Comparison of ENCODE assay signal across 1 cellular context in the genomic region with DNA sequence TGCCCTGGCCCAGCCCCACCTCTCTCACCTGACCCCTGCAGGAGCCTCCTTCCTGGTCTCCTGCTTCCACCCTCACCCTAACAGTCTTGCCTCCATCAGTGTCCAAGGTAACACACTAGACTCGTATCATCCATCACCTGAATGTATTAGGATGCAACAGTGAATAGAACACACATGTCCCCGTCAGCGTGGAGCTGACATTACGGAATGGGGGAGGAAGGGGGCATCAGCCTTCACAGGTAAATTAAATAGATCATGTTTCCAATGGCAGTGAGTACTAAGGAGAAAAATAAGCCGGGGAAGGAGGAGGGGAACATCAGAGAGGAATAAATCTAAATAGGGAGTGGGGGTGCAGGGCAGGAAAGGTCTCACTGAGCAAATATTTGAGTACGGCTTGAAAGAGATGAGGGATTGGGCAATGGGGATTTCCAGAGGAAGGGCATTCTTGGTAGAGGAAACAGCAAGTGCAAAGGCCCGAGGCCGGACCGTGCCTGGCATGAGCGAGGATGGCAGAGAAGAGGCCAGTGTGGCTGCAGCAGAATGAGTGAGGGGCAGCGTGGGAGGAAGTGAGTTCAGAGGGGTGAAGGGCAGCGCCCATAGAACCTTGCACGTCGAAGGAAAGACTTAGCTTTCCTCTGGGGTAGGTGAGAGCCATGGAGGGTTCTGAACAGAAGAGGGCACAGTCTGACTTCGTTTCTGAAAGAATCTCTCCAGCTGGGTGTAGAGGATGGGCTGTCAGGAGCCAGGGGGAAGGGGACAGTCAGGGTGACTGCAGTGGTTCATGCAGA.
TF ChIP-seq lines count a peak whose summit lies in the region.

No MANE protein-coding gene starts in this region.

TF ChIP-seq in HepG2, 621 proteins besides CTCF, POLR2A, EP300 and RAD21 (continued from another document and continues in another):
- TF ChIP-seq, protein P1, sequence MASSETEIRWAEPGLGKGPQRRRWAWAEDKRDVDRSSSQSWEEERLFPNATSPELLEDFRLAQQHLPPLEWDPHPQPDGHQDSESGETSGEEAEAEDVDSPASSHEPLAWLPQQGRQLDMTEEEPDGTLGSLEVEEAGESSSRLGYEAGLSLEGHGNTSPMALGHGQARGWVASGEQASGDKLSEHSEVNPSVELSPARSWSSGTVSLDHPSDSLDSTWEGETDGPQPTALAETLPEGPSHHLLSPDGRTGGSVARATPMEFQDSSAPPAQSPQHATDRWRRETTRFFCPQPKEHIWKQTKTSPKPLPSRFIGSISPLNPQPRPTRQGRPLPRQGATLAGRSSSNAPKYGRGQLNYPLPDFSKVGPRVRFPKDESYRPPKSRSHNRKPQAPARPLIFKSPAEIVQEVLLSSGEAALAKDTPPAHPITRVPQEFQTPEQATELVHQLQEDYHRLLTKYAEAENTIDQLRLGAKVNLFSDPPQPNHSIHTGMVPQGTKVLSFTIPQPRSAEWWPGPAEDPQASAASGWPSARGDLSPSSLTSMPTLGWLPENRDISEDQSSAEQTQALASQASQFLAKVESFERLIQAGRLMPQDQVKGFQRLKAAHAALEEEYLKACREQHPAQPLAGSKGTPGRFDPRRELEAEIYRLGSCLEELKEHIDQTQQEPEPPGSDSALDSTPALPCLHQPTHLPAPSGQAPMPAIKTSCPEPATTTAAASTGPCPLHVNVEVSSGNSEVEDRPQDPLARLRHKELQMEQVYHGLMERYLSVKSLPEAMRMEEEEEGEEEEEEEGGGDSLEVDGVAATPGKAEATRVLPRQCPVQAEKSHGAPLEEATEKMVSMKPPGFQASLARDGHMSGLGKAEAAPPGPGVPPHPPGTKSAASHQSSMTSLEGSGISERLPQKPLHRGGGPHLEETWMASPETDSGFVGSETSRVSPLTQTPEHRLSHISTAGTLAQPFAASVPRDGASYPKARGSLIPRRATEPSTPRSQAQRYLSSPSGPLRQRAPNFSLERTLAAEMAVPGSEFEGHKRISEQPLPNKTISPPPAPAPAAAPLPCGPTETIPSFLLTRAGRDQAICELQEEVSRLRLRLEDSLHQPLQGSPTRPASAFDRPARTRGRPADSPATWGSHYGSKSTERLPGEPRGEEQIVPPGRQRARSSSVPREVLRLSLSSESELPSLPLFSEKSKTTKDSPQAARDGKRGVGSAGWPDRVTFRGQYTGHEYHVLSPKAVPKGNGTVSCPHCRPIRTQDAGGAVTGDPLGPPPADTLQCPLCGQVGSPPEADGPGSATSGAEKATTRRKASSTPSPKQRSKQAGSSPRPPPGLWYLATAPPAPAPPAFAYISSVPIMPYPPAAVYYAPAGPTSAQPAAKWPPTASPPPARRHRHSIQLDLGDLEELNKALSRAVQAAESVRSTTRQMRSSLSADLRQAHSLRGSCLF (CRISPR knock-in tag; IDR thresholded peaks at IDR 0.05; ENCODE audit: borderline replicate concordance), result no peak
- no peak for TF ChIP-seq PAF1 (CRISPR knock-in tag; IDR thresholded peaks at IDR 0.05)
- TF ChIP-seq ZNF572 (CRISPR knock-in tag; IDR thresholded peaks at IDR 0.05), result peak; percentile 91; the same call in 1 of the 2 replicates
- TF ChIP-seq, protein P2, sequence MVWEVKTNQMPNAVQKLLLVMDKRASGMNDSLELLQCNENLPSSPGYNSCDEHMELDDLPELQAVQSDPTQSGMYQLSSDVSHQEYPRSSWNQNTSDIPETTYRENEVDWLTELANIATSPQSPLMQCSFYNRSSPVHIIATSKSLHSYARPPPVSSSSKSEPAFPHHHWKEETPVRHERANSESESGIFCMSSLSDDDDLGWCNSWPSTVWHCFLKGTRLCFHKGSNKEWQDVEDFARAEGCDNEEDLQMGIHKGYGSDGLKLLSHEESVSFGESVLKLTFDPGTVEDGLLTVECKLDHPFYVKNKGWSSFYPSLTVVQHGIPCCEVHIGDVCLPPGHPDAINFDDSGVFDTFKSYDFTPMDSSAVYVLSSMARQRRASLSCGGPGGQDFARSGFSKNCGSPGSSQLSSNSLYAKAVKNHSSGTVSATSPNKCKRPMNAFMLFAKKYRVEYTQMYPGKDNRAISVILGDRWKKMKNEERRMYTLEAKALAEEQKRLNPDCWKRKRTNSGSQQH (CRISPR knock-in tag; IDR thresholded peaks at IDR 0.05; ENCODE audit: low read depth), result peak; percentile 38
- no peak for TF ChIP-seq SNRNP70 (IDR thresholded peaks at IDR 0.05; ENCODE audit: low read depth, low read length)
- peak; percentile 52; the same call in 1 of the 2 replicates for TF ChIP-seq SIN3A (IDR thresholded peaks at IDR 0.05; ENCODE audit: borderline replicate concordance, low read depth, low read length)
- peak; percentile 96; the same call in 1 of the 2 replicates for TF ChIP-seq ZNF383 (CRISPR knock-in tag; IDR thresholded peaks at IDR 0.05; ENCODE audit: borderline replicate concordance)
- peak; percentile 93 for TF ChIP-seq ZFX (CRISPR knock-in tag; IDR thresholded peaks at IDR 0.05; ENCODE audit: low read depth)
- no peak for TF ChIP-seq ZNF567 (CRISPR knock-in tag; IDR thresholded peaks at IDR 0.05; ENCODE audit: borderline replicate concordance)
- TF ChIP-seq CEBPB (IDR thresholded peaks at IDR 0.05; ENCODE audit: borderline replicate concordance, low read depth, low read length), result peak; percentile 99
- no peak for TF ChIP-seq RFXANK (CRISPR knock-in tag; IDR thresholded peaks at IDR 0.05)
- peak; percentile 98 for TF ChIP-seq ETV5 (CRISPR knock-in tag; IDR thresholded peaks at IDR 0.05; ENCODE audit: borderline replicate concordance)
- peak; percentile 84; the same call in 1 of the 2 replicates for TF ChIP-seq CAMTA2 (CRISPR knock-in tag; IDR thresholded peaks at IDR 0.05; ENCODE audit: borderline replicate concordance)
- peak; percentile 96 for TF ChIP-seq ZSCAN25 (CRISPR knock-in tag; IDR thresholded peaks at IDR 0.05)
- no peak; the same call in 1 of the 2 replicates for TF ChIP-seq U2AF2 (IDR thresholded peaks at IDR 0.05; ENCODE audit: low read depth, low read length)
- TF ChIP-seq ZSCAN22 (CRISPR knock-in tag; IDR thresholded peaks at IDR 0.05), result peak; percentile 79; the same call in 1 of the 2 replicates
- TF ChIP-seq, protein P3, sequence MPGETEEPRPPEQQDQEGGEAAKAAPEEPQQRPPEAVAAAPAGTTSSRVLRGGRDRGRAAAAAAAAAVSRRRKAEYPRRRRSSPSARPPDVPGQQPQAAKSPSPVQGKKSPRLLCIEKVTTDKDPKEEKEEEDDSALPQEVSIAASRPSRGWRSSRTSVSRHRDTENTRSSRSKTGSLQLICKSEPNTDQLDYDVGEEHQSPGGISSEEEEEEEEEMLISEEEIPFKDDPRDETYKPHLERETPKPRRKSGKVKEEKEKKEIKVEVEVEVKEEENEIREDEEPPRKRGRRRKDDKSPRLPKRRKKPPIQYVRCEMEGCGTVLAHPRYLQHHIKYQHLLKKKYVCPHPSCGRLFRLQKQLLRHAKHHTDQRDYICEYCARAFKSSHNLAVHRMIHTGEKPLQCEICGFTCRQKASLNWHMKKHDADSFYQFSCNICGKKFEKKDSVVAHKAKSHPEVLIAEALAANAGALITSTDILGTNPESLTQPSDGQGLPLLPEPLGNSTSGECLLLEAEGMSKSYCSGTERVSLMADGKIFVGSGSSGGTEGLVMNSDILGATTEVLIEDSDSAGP (CRISPR knock-in tag; IDR thresholded peaks at IDR 0.05; ENCODE audit: borderline replicate concordance), result peak; percentile 70; the same call in 1 of the 2 replicates
- TF ChIP-seq DNMT3B (CRISPR knock-in tag; conservative IDR thresholded peaks at IDR 0.05), result peak; percentile 89; the same call in 1 of the 2 replicates
- 0 out of 2 replicates have a peak, but pooled peaks have one; percentile 90 for TF ChIP-seq NFIB (CRISPR knock-in tag; IDR thresholded peaks at IDR 0.05; ENCODE audit: borderline replicate concordance)
- TF ChIP-seq, protein P4, sequence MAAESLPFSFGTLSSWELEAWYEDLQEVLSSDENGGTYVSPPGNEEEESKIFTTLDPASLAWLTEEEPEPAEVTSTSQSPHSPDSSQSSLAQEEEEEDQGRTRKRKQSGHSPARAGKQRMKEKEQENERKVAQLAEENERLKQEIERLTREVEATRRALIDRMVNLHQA (CRISPR knock-in tag; IDR thresholded peaks at IDR 0.05), result peak; percentile 92
- peak; percentile 99 for TF ChIP-seq PITX1 (CRISPR knock-in tag; IDR thresholded peaks at IDR 0.05)
- TF ChIP-seq POGZ (CRISPR knock-in tag; IDR thresholded peaks at IDR 0.05), result peak; percentile 79
- no peak for TF ChIP-seq ZNF180 (CRISPR knock-in tag; IDR thresholded peaks at IDR 0.05; ENCODE audit: borderline replicate concordance, low read depth)
- TF ChIP-seq, protein P5, sequence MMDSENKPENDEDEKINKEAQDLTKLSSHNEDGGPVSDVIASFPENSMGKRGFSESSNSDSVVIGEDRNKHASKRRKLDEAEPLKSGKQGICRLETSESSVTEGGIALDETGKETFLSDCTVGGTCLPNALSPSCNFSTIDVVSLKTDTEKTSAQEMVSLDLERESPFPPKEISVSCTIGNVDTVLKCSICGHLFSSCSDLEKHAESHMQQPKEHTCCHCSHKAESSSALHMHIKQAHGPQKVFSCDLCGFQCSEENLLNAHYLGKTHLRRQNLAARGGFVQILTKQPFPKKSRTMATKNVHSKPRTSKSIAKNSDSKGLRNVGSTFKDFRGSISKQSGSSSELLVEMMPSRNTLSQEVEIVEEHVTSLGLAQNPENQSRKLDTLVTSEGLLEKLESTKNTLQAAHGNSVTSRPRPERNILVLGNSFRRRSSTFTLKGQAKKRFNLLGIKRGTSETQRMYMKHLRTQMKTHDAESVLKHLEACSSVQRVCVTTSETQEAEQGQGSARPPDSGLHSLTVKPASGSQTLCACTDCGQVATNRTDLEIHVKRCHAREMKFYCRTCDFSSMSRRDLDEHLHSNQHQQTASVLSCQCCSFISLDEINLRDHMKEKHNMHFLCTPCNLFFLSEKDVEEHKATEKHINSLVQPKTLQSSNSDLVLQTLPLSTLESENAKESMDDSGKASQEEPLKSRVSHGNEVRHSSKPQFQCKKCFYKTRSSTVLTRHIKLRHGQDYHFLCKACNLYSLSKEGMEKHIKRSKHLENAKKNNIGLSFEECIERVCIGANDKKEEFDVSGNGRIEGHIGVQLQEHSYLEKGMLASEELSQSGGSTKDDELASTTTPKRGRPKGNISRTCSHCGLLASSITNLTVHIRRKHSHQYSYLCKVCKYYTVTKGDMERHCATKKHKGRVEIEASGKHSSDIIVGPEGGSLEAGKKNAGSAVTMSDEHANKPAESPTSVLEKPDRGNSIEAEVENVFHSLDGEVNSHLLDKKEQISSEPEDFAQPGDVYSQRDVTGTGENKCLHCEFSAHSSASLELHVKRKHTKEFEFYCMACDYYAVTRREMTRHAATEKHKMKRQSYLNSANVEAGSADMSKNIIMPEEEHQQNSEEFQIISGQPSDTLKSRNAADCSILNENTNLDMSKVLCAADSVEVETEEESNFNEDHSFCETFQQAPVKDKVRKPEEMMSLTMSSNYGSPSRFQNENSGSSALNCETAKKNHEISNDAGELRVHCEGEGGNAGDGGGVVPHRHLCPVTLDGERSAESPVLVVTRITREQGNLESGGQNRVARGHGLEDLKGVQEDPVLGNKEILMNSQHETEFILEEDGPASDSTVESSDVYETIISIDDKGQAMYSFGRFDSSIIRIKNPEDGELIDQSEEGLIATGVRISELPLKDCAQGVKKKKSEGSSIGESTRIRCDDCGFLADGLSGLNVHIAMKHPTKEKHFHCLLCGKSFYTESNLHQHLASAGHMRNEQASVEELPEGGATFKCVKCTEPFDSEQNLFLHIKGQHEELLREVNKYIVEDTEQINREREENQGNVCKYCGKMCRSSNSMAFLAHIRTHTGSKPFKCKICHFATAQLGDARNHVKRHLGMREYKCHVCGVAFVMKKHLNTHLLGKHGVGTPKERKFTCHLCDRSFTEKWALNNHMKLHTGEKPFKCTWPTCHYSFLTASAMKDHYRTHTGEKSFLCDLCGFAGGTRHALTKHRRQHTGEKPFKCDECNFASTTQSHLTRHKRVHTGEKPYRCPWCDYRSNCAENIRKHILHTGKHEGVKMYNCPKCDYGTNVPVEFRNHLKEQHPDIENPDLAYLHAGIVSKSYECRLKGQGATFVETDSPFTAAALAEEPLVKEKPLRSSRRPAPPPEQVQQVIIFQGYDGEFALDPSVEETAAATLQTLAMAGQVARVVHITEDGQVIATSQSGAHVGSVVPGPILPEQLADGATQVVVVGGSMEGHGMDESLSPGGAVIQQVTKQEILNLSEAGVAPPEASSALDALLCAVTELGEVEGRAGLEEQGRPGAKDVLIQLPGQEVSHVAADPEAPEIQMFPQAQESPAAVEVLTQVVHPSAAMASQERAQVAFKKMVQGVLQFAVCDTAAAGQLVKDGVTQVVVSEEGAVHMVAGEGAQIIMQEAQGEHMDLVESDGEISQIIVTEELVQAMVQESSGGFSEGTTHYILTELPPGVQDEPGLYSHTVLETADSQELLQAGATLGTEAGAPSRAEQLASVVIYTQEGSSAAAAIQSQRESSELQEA (CRISPR knock-in tag; IDR thresholded peaks at IDR 0.05; ENCODE audit: not compliant biosample characterization), result peak; percentile 97
- TF ChIP-seq, protein P6, sequence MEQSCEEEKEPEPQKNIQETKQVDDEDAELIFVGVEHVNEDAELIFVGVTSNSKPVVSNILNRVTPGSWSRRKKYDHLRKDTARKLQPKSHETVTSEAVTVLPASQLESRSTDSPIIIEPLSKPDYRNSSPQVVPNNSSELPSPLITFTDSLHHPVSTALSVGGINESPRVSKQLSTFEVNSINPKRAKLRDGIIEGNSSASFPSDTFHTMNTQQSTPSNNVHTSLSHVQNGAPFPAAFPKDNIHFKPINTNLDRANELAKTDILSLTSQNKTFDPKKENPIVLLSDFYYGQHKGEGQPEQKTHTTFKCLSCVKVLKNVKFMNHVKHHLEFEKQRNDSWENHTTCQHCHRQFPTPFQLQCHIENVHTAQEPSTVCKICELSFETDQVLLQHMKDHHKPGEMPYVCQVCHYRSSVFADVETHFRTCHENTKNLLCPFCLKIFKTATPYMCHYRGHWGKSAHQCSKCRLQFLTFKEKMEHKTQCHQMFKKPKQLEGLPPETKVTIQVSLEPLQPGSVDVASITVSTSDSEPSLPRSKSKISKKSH (CRISPR knock-in tag; IDR thresholded peaks at IDR 0.05; ENCODE audit: borderline replicate concordance), result no peak; the same call in none of the 2 replicates
- TF ChIP-seq ZNF556 (CRISPR knock-in tag; IDR thresholded peaks at IDR 0.05; ENCODE audit: borderline replicate concordance), result peak; percentile 82
- peak; percentile 80 for TF ChIP-seq KDM2A (CRISPR knock-in tag; IDR thresholded peaks at IDR 0.05; ENCODE audit: borderline replicate concordance, low read depth)
- peak; percentile 33; the same call in 1 of the 2 replicates for TF ChIP-seq ZNF143 (CRISPR knock-in tag; IDR thresholded peaks at IDR 0.05)
- 0 out of 2 replicates have a peak, but pooled peaks have one; percentile 41 for TF ChIP-seq ZMAT3 (CRISPR knock-in tag; conservative IDR thresholded peaks at IDR 0.05)
- peak; percentile 62; the same call in 1 of the 2 replicates for TF ChIP-seq BORCS8-MEF2B (CRISPR knock-in tag; IDR thresholded peaks at IDR 0.05)
- TF ChIP-seq MTF1 (CRISPR knock-in tag; IDR thresholded peaks at IDR 0.05), result no peak
- peak; percentile 81; the same call in 1 of the 2 replicates for TF ChIP-seq ZSCAN21 (CRISPR knock-in tag; IDR thresholded peaks at IDR 0.05; ENCODE audit: borderline replicate concordance)
- TF ChIP-seq, protein P7, sequence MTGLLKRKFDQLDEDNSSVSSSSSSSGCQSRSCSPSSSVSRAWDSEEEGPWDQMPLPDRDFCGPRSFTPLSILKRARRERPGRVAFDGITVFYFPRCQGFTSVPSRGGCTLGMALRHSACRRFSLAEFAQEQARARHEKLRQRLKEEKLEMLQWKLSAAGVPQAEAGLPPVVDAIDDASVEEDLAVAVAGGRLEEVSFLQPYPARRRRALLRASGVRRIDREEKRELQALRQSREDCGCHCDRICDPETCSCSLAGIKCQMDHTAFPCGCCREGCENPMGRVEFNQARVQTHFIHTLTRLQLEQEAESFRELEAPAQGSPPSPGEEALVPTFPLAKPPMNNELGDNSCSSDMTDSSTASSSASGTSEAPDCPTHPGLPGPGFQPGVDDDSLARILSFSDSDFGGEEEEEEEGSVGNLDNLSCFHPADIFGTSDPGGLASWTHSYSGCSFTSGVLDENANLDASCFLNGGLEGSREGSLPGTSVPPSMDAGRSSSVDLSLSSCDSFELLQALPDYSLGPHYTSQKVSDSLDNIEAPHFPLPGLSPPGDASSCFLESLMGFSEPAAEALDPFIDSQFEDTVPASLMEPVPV (CRISPR knock-in tag; IDR thresholded peaks at IDR 0.05), result peak; percentile 42; the same call in 1 of the 2 replicates
- peak; percentile 59 for TF ChIP-seq CHD2 (IDR thresholded peaks at IDR 0.05; ENCODE audit: low read depth, low read length)
- TF ChIP-seq ZNF569 (CRISPR knock-in tag; IDR thresholded peaks at IDR 0.05; ENCODE audit: borderline replicate concordance), result no peak
